In genomic region chr19:3370728-3371591, GRCh38 we compare ENCODE assay signal across 11 cellular contexts. TPM values are rescaled to one million over a fixed set of nuclear protein-coding genes. Genes with fewer than 3 reads are reported as not detected.
DNase-seq lines count a peak whose midpoint lies in the region; ATAC-seq and TF ChIP-seq lines count a peak whose summit lies in the region.
"Had no signal": no experiment of that assay in that cellular context is flagged by ENCODE, and none has a peak within 500 bp of the region (broad histone marks: within the 10 kb centered on the region; RNA-seq: fewer than 3 reads in every experiment).

No MANE protein-coding gene starts in this region.

- no peak overlapping the region for H2BK15ac ChIP-seq in IMR-90 (ENCODE audit: low read depth, low read length)

- ATAC-seq in IMR-90 (ENCODE audit: low read depth) = no peak
- ATAC-seq in HG03457 (IDR thresholded peaks at IDR 0.05; ENCODE audit: unreplicated experiment) = no peak

- CTCF ChIA-PET in IMR-90 (lab: Yijun Ruan, JAX) = interaction anchor here (0.7 kb wide), 1 partner anchor 734 kb away, joined by 5 read pairs; no protein-coding TSS in a partner anchor

- no peaks in the 10 kb centered on the region for H3K27me3 ChIP-seq in ACC112 (ENCODE audit: insufficient read depth, low read length)
- no peaks in the 10 kb centered on the region for H3K27me3 ChIP-seq in IMR-90 (ENCODE audit: control insufficient read depth, insufficient read depth, low read length)
- no peaks in the 10 kb centered on the region for H3K27me3 ChIP-seq in effector memory CD4-positive, alpha-beta T cell (replicated peaks; ENCODE audit: control insufficient read depth, insufficient read depth, low read length, poor library complexity, severe bottlenecking)

- H3K4me3 ChIP-seq in ACC112 (ENCODE audit: low read depth, low read length) (peak overlapping the region; percentile 86; the same call in 1 of the 2 replicates), IMR-90 (ENCODE audit: insufficient read depth, low read depth, low read length) (no peak overlapping the region), fibroblast of the aortic adventitia (ENCODE audit: low read depth, low read length) (peak overlapping the region; percentile 78)
- H3K4me3 ChIP-seq in effector memory CD4-positive, alpha-beta T cell (ENCODE audit: insufficient read depth, low read depth, low read length, poor library complexity, severe bottlenecking) = no peak overlapping the region

- BruUV-seq in IMR-90 (replicated peaks; lab: Mats Ljungman, UMichigan) = no TSS peak

- H3K23ac ChIP-seq in IMR-90 (ENCODE audit: low read depth, low read length) = peak overlapping the region; percentile 87; the same call in 1 of the 2 replicates

- H3K27me3 Mint-ChIP-seq in osteocyte (ENCODE audit: unreplicated experiment) = no peaks in the 10 kb centered on the region

- peaks cover 14% of the 10 kb centered on the region for H3K9me1 ChIP-seq in IMR-90 (ENCODE audit: insufficient read depth, low read length)

- intact Hi-C loops in IMR-90 (cut with micrococcal nuclease) = no loop called here

- no peak overlapping the region; the same call in 1 of the 2 replicates for H3K14ac ChIP-seq in IMR-90 (replicated peaks; ENCODE audit: low read depth, low read length)

- H4K20me1 ChIP-seq in IMR-90 (ENCODE audit: insufficient read depth, low read length) = peaks cover 83% of the 10 kb centered on the region

- no peaks in the 10 kb centered on the region for H3K9me3 ChIP-seq in IMR-90 (ENCODE audit: control insufficient read depth, insufficient read depth, low read length)
- no peaks in the 10 kb centered on the region for H3K9me3 ChIP-seq in effector memory CD4-positive, alpha-beta T cell (ENCODE audit: control insufficient read depth, low read length)

- H3K9ac ChIP-seq in IMR-90 (ENCODE audit: low read depth, low read length) = peak overlapping the region; percentile 63; the same call in 1 of the 2 replicates

- peak overlapping the region; percentile 22 to 69; a peak in 2 of 4 replicates for H4K8ac ChIP-seq in IMR-90 (ENCODE audit: low read depth in 2 of 2, low read length in 2 of 2)

- peak overlapping the region; percentile 46; the same call in 1 of the 2 replicates for H3K4ac ChIP-seq in IMR-90 (ENCODE audit: low read depth, low read length)

- H3K79me1 ChIP-seq in IMR-90 (ENCODE audit: low read depth in 1 of 2, low read length in 2 of 2) = peaks cover 0 to 60% of the 10 kb centered on the region in 2 experiments; a peak in 2 of 4 replicates

- peak overlapping the region; percentile 48 for H2AK9ac ChIP-seq in IMR-90 (replicated peaks; ENCODE audit: low read depth, low read length, poor library complexity)

- H3K4me2 ChIP-seq in IMR-90 (ENCODE audit: low read depth, low read length) = peak overlapping the region; percentile 32; the same call in 1 of the 2 replicates

- dilution Hi-C loops in IMR-90 (cut with HindIII; ENCODE audit: low sequenced_read_pairs, unreplicated experiment) = no loop called here

- H3K4me1 ChIP-seq in ACC112 (ENCODE audit: control insufficient read depth, insufficient read depth, low read length, unreplicated experiment) (peaks cover 31% of the 10 kb centered on the region), IMR-90 (ENCODE audit: control insufficient read depth, insufficient read depth, low read length) (peaks cover 44% of the 10 kb centered on the region)
- peaks cover 11% of the 10 kb centered on the region for H3K4me1 ChIP-seq in effector memory CD4-positive, alpha-beta T cell (ENCODE audit: control insufficient read depth, insufficient read depth, low read length, poor library complexity, severe bottlenecking)

- WGBS in IMR-90 (ENCODE audit: extremely low coverage in 2 of 2, insufficient read length in 1 of 2), 2 experiments = 48% methylated on average over 7 of the region's 25 CpGs; no CpG with 5 or more reads in 1 of the 2 experiments

- no peak for TF ChIP-seq RAD21 in IMR-90 (IDR thresholded peaks at IDR 0.05; ENCODE audit: low read length)

- H3K36me3 ChIP-seq in ACC112 (ENCODE audit: insufficient read depth, low read length) (no peaks in the 10 kb centered on the region; the same call in 1 of the 2 replicates), IMR-90 (ENCODE audit: control insufficient read depth, insufficient read depth, low read length) (peaks cover 8% of the 10 kb centered on the region)
- H3K36me3 ChIP-seq in effector memory CD4-positive, alpha-beta T cell (ENCODE audit: control insufficient read depth, insufficient read depth, low read length) = no peaks in the 10 kb centered on the region

- peak overlapping the region; percentile 61 for H2AK5ac ChIP-seq in IMR-90 (ENCODE audit: low read depth, low read length)

- POLR2A ChIA-PET in IMR-90 (lab: Charles Lee; ENCODE audit: unreplicated experiment) = no interaction called here

- peak overlapping the region; percentile 70 for H3K27ac Mint-ChIP-seq in osteocyte (ENCODE audit: unreplicated experiment)

- in situ Hi-C loops in IMR-90 (cut with MboI; ENCODE audit: low sequenced_read_pairs) = no loop called here

- TF ChIP-seq CTCF in IMR-90 (conservative IDR thresholded peaks at IDR 0.05; ENCODE audit: low read depth, low read length) (no peak), fibroblast of the aortic adventitia (IDR thresholded peaks at IDR 0.05; ENCODE audit: insufficient read depth, low read length) (no peak), osteocyte (IDR thresholded peaks at IDR 0.05) (no peak)

- peak overlapping the region; percentile 69; the same call in 1 of the 2 replicates for H3K27ac ChIP-seq in ACC112 (ENCODE audit: low read depth, low read length)
- H3K27ac ChIP-seq in IMR-90 (ENCODE audit: insufficient read depth, low read length) = peak overlapping the region; percentile 24; the same call in 1 of the 2 replicates
- H3K27ac ChIP-seq in effector memory CD4-positive, alpha-beta T cell (ENCODE audit: insufficient read depth, low read length, poor library complexity, severe bottlenecking) = no peak overlapping the region
- H3K27ac ChIP-seq: epithelial cell of prostate had no signal

- no peaks in the 10 kb centered on the region for H3K9me3 Mint-ChIP-seq in osteocyte (ENCODE audit: unreplicated experiment)

- H2BK20ac ChIP-seq in IMR-90 (ENCODE audit: low read depth, low read length) = no peak overlapping the region

- DNase-seq in IMR-90 (no peak), fibroblast of the aortic adventitia (ENCODE audit: low read depth) (no peak), osteocyte (ENCODE audit: extremely low spot score, unreplicated experiment) (no peak), HUDEP-2 (lab: John Stamatoyannopoulos, UW; ENCODE audit: unreplicated experiment in 76 of 76) (no peak), epidermal melanocyte (ENCODE audit: insufficient read length, low spot score) (no peak)
- DNase-seq in effector memory CD4-positive, alpha-beta T cell = no peak
- DNase-seq: NCI-H446, T-helper 2 cell had no signal

- TF ChIP-seq POLR2A in IMR-90 (IDR thresholded peaks at IDR 0.05; ENCODE audit: low read depth, low read length) = no peak

- H4K91ac ChIP-seq in IMR-90 (ENCODE audit: insufficient read depth, low read depth, low read length) = no peak overlapping the region

- H2BK120ac ChIP-seq in IMR-90 (ENCODE audit: low read depth, low read length) = no peak overlapping the region

- no peak overlapping the region for H3K56ac ChIP-seq in IMR-90 (ENCODE audit: extremely low read depth, insufficient read depth, low read length)

- peaks cover 90% of the 10 kb centered on the region for H3K79me2 ChIP-seq in ACC112 (ENCODE audit: control insufficient read depth, insufficient read depth, low read length, unreplicated experiment)

- H2AFZ ChIP-seq in ACC112 (ENCODE audit: low read length, unreplicated experiment) = no peak overlapping the region
- no peak overlapping the region for H2AFZ ChIP-seq in IMR-90 (replicated peaks; ENCODE audit: low read length, poor library complexity)

- no peaks in the 10 kb centered on the region for H3K36me3 Mint-ChIP-seq in osteocyte (ENCODE audit: unreplicated experiment)

- peak overlapping the region; percentile 3 for H2BK5ac ChIP-seq in IMR-90 (ENCODE audit: low read depth, low read length, poor library complexity, severe bottlenecking)

- no peak overlapping the region for H3K18ac ChIP-seq in IMR-90 (ENCODE audit: low read depth, low read length)

- peaks cover 51% of the 10 kb centered on the region for H3K4me1 Mint-ChIP-seq in osteocyte (ENCODE audit: unreplicated experiment)

- no peak overlapping the region for H3K4me3 Mint-ChIP-seq in osteocyte (ENCODE audit: unreplicated experiment)

- H4K5ac ChIP-seq in IMR-90 (ENCODE audit: low read depth, low read length) = no peak overlapping the region; the same call in 1 of the 2 replicates

TF ChIP-seq in IMR-90, 13 proteins besides CTCF, POLR2A, EP300 and RAD21 (continues in another document):
- no peak for TF ChIP-seq MAZ (IDR thresholded peaks at IDR 0.05; ENCODE audit: borderline replicate concordance, low read depth, low read length)
- TF ChIP-seq USF2 (IDR thresholded peaks at IDR 0.05; ENCODE audit: low read depth, low read length) = no peak
- TF ChIP-seq SMC3 (IDR thresholded peaks at IDR 0.05; ENCODE audit: low read depth, low read length) = no peak
- no peak for TF ChIP-seq RCOR1 (IDR thresholded peaks at IDR 0.05; ENCODE audit: insufficient replicate concordance, low read length)
- TF ChIP-seq ELK1 (IDR thresholded peaks at IDR 0.05; ENCODE audit: borderline replicate concordance, low read depth, low read length) = no peak
- TF ChIP-seq BHLHE40 (IDR thresholded peaks at IDR 0.05; ENCODE audit: low read depth, low read length) = no peak
- no peak for TF ChIP-seq NFE2L2 (IDR thresholded peaks at IDR 0.05; ENCODE audit: low read depth, low read length)

RNA-seq across cellular contexts. Expression of gene NFIC, which starts 4.6 kb away (rescaled TPM):
- total RNA-seq in IMR-90 (2012; rRNA removed) (21.9 and 26.9 TPM in 2 replicates), fibroblast of the aortic adventitia (ENCODE audit: low replicate concordance) (79.5 and 83.2 TPM in 2 replicates), osteocyte (61.4 and 63.8 TPM in 2 replicates)
- 29.2 and 32.1 TPM in 2 replicates for polyA plus RNA-seq in IMR-90 (2012; rRNA removed)
- polyA plus RNA-seq in IMR-90 (2012; cell fraction: cytosol; rRNA removed) = 19.6 and 28.1 TPM in 2 replicates
- 23.6 and 45.1 TPM in 2 replicates for polyA plus RNA-seq in IMR-90 (2012; cell fraction: nucleus; rRNA removed; ENCODE audit: low replicate concordance)

Comparison
In these comparisons a context has a peak if more than half of its experiments do, and no peak if none do; other contexts are left out.
1. H3K4me3 ChIP-seq: peak in ACC112 (single experiment) and fibroblast of the aortic adventitia (single experiment); none in IMR-90 (single experiment) and effector memory CD4-positive, alpha-beta T cell (single experiment).